ENCODE assay signal across 1 cellular context in the genomic region with DNA sequence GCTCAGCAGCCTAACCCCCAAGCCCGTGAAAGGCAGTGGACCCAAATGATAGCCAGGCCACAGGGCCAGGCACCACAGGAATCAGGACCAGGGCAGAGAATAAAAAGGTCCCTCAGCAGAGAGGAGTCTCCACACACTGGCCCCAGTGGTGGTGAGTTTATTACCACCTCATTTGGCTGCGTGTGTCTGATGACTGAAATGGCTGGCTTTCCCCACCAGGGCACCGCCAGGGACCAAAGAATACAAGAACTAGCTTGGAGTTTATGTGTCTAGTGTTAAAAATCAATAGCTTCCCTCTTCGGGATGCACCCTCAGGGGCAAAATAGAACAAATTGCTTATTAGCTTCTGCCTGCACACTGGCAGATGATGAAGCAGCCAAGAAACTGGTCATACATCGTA.
TF ChIP-seq lines count a peak whose summit lies in the region.

No MANE protein-coding gene starts in this region.

TF ChIP-seq in GM23338, 12 proteins besides CTCF, POLR2A, EP300 and RAD21 (continued from another document):
- TF ChIP-seq, protein P1, sequence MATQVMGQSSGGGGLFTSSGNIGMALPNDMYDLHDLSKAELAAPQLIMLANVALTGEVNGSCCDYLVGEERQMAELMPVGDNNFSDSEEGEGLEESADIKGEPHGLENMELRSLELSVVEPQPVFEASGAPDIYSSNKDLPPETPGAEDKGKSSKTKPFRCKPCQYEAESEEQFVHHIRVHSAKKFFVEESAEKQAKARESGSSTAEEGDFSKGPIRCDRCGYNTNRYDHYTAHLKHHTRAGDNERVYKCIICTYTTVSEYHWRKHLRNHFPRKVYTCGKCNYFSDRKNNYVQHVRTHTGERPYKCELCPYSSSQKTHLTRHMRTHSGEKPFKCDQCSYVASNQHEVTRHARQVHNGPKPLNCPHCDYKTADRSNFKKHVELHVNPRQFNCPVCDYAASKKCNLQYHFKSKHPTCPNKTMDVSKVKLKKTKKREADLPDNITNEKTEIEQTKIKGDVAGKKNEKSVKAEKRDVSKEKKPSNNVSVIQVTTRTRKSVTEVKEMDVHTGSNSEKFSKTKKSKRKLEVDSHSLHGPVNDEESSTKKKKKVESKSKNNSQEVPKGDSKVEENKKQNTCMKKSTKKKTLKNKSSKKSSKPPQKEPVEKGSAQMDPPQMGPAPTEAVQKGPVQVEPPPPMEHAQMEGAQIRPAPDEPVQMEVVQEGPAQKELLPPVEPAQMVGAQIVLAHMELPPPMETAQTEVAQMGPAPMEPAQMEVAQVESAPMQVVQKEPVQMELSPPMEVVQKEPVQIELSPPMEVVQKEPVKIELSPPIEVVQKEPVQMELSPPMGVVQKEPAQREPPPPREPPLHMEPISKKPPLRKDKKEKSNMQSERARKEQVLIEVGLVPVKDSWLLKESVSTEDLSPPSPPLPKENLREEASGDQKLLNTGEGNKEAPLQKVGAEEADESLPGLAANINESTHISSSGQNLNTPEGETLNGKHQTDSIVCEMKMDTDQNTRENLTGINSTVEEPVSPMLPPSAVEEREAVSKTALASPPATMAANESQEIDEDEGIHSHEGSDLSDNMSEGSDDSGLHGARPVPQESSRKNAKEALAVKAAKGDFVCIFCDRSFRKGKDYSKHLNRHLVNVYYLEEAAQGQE (IDR thresholded peaks at IDR 0.05; ENCODE audit: unreplicated experiment), result no peak
- TF ChIP-seq, protein P2, sequence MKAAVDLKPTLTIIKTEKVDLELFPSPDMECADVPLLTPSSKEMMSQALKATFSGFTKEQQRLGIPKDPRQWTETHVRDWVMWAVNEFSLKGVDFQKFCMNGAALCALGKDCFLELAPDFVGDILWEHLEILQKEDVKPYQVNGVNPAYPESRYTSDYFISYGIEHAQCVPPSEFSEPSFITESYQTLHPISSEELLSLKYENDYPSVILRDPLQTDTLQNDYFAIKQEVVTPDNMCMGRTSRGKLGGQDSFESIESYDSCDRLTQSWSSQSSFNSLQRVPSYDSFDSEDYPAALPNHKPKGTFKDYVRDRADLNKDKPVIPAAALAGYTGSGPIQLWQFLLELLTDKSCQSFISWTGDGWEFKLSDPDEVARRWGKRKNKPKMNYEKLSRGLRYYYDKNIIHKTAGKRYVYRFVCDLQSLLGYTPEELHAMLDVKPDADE (IDR thresholded peaks at IDR 0.05), result no peak
- TF ChIP-seq, protein P3, sequence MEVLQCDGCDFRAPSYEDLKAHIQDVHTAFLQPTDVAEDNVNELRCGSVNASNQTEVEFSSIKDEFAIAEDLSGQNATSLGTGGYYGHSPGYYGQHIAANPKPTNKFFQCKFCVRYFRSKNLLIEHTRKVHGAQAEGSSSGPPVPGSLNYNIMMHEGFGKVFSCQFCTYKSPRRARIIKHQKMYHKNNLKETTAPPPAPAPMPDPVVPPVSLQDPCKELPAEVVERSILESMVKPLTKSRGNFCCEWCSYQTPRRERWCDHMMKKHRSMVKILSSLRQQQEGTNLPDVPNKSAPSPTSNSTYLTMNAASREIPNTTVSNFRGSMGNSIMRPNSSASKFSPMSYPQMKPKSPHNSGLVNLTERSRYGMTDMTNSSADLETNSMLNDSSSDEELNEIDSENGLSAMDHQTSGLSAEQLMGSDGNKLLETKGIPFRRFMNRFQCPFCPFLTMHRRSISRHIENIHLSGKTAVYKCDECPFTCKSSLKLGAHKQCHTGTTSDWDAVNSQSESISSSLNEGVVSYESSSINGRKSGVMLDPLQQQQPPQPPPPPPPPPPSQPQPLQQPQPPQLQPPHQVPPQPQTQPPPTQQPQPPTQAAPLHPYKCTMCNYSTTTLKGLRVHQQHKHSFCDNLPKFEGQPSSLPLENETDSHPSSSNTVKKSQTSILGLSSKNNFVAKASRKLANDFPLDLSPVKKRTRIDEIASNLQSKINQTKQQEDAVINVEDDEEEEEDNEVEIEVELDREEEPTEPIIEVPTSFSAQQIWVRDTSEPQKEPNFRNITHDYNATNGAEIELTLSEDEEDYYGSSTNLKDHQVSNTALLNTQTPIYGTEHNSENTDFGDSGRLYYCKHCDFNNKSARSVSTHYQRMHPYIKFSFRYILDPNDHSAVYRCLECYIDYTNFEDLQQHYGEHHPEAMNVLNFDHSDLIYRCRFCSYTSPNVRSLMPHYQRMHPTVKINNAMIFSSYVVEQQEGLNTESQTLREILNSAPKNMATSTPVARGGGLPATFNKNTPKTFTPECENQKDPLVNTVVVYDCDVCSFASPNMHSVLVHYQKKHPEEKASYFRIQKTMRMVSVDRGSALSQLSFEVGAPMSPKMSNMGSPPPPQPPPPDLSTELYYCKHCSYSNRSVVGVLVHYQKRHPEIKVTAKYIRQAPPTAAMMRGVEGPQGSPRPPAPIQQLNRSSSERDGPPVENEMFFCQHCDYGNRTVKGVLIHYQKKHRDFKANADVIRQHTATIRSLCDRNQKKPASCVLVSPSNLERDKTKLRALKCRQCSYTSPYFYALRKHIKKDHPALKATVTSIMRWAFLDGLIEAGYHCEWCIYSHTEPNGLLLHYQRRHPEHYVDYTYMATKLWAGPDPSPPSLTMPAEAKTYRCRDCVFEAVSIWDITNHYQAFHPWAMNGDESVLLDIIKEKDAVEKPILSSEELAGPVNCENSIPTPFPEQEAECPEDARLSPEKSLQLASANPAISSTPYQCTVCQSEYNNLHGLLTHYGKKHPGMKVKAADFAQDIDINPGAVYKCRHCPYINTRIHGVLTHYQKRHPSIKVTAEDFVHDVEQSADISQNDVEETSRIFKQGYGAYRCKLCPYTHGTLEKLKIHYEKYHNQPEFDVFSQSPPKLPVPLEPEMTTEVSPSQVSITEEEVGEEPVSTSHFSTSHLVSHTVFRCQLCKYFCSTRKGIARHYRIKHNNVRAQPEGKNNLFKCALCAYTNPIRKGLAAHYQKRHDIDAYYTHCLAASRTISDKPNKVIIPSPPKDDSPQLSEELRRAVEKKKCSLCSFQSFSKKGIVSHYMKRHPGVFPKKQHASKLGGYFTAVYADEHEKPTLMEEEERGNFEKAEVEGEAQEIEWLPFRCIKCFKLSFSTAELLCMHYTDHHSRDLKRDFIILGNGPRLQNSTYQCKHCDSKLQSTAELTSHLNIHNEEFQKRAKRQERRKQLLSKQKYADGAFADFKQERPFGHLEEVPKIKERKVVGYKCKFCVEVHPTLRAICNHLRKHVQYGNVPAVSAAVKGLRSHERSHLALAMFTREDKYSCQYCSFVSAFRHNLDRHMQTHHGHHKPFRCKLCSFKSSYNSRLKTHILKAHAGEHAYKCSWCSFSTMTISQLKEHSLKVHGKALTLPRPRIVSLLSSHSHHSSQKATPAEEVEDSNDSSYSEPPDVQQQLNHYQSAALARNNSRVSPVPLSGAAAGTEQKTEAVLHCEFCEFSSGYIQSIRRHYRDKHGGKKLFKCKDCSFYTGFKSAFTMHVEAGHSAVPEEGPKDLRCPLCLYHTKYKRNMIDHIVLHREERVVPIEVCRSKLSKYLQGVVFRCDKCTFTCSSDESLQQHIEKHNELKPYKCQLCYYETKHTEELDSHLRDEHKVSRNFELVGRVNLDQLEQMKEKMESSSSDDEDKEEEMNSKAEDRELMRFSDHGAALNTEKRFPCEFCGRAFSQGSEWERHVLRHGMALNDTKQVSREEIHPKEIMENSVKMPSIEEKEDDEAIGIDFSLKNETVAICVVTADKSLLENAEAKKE (CRISPR knock-in tag; IDR thresholded peaks at IDR 0.05), result no peak
- TF ChIP-seq ZNF331 (CRISPR knock-in tag; IDR thresholded peaks at IDR 0.05; ENCODE audit: low read depth) (no peak), STAT1 (IDR thresholded peaks at IDR 0.05; ENCODE audit: unreplicated experiment) (no peak), ZNF114 (CRISPR knock-in tag; IDR thresholded peaks at IDR 0.05) (no peak), CREB1 (CRISPR knock-in tag; IDR thresholded peaks at IDR 0.05; ENCODE audit: low read depth) (no peak), JUNB (IDR thresholded peaks at IDR 0.05; ENCODE audit: unreplicated experiment) (no peak)
